Comparison of ENCODE assay signal across 31 cellular contexts in genomic region chr2:137165968-137166367, GRCh38.
"Had no signal": no experiment of that assay in that cellular context is flagged by ENCODE, and none has a peak within 500 bp of the region (broad histone marks: within the 10 kb centered on the region; RNA-seq: fewer than 3 reads in every experiment).

No MANE protein-coding gene starts in this region.

- H3K27ac ChIP-seq: brain microvascular endothelial cell, cardiac muscle cell, colonic mucosa, esophagus squamous epithelium, heart left ventricle had no signal

- H3K27me3 ChIP-seq: brain microvascular endothelial cell, cardiac muscle cell, colonic mucosa, esophagus squamous epithelium, heart left ventricle had no signal

- FAIRE-seq: astrocyte, endometrium, endothelial cell of umbilical vein, frontal cortex had no signal

- H3K27ac Mint-ChIP-seq: activated CD4-positive, alpha-beta memory T cell treated with anti-CD3 and anti-CD28 coated beads, Interleukin-2, amount 10 ng/mL, durations not matched to agents 7 days and 5 days; activated CD4-positive, alpha-beta T cell treated with anti-CD3 and anti-CD28 coated beads for 36 hours; activated CD4-positive, alpha-beta T cell treated with anti-CD3 and anti-CD28 coated beads, Interleukin-2, amount 10 ng/mL, durations not matched to agents 7 days and 5 days; activated naive CD8-positive, alpha-beta T cell; activated T-cell treated with anti-CD3 and anti-CD28 coated beads, Interleukin-2, amount 50 U/mL, for 24 hours; activated T-cell treated with anti-CD3 and anti-CD28 coated beads, Interleukin-2, amount 50 U/mL, for 72 hours had no signal

- H3K4me3 ChIP-seq: cardiac muscle cell, colonic mucosa, esophagus squamous epithelium, heart left ventricle had no signal

- H3K9me3 Mint-ChIP-seq: activated CD4-positive, alpha-beta T cell treated with anti-CD3 and anti-CD28 coated beads, Interleukin-2, amount 10 ng/mL, durations not matched to agents 7 days and 5 days had no signal

- H3K36me3 Mint-ChIP-seq: activated naive CD8-positive, alpha-beta T cell had no signal

- H3K4me3 Mint-ChIP-seq: activated CD4-positive, alpha-beta memory T cell treated with anti-CD3 and anti-CD28 coated beads, Interleukin-2, amount 10 ng/mL, durations not matched to agents 7 days and 5 days; activated CD4-positive, alpha-beta T cell treated with anti-CD3 and anti-CD28 coated beads for 36 hours; activated CD4-positive, alpha-beta T cell treated with anti-CD3 and anti-CD28 coated beads, Interleukin-2, amount 10 ng/mL, durations not matched to agents 7 days and 5 days; activated naive CD8-positive, alpha-beta T cell; activated T-cell treated with anti-CD3 and anti-CD28 coated beads, Interleukin-2, amount 50 U/mL, for 24 hours; activated T-cell treated with anti-CD3 and anti-CD28 coated beads, Interleukin-2, amount 50 U/mL, for 72 hours had no signal

- H3K9me3 ChIP-seq: colonic mucosa, esophagus squamous epithelium, heart left ventricle had no signal

- H3K4me1 ChIP-seq: colonic mucosa, heart left ventricle had no signal

- H3K27me3 Mint-ChIP-seq: activated CD4-positive, alpha-beta memory T cell treated with anti-CD3 and anti-CD28 coated beads, Interleukin-2, amount 10 ng/mL, durations not matched to agents 7 days and 5 days; activated CD4-positive, alpha-beta T cell treated with anti-CD3 and anti-CD28 coated beads, Interleukin-2, amount 10 ng/mL, durations not matched to agents 7 days and 5 days; activated naive CD8-positive, alpha-beta T cell; activated T-cell treated with anti-CD3 and anti-CD28 coated beads, Interleukin-2, amount 50 U/mL, for 24 hours had no signal

- H3K36me3 ChIP-seq: brain microvascular endothelial cell, cardiac muscle cell, colonic mucosa, esophagus squamous epithelium, heart left ventricle had no signal

- DNase-seq: activated CD4-positive, alpha-beta memory T cell treated with anti-CD3 and anti-CD28 coated beads, Interleukin-2, amount 10 ng/mL, durations not matched to agents 7 days and 5 days; activated CD4-positive, alpha-beta T cell treated with anti-CD3 and anti-CD28 coated beads for 36 hours; activated CD4-positive, alpha-beta T cell treated with anti-CD3 and anti-CD28 coated beads, Interleukin-2, amount 10 ng/mL, durations not matched to agents 7 days and 5 days; activated CD4-positive, alpha-beta T cell treated with anti-CD3 and anti-CD28 coated beads, Interleukin-2, amount 50 U/mL, for 4 hours; activated CD4-positive, CD25-positive, alpha-beta regulatory T cell; activated CD4-positive, CD25-positive, alpha-beta regulatory T cell treated with anti-CD3 and anti-CD28 coated beads, Interleukin-2, amount 50 U/mL, for 72 hours; activated CD8-positive, alpha-beta memory T cell treated with anti-CD3 and anti-CD28 coated beads, Interleukin-2, amount 50 U/mL, for 48 hours; activated gamma-delta T cell; activated naive CD4-positive, alpha-beta T cell; activated naive CD4-positive, alpha-beta T cell treated with anti-CD3 and anti-CD28 coated beads, Interleukin-2, amount 50 U/mL, for 16 hours; activated T-cell treated with anti-CD3 and anti-CD28 coated beads for 4 hours; activated T-cell treated with anti-CD3 and anti-CD28 coated beads, Interleukin-2, amount 50 U/mL, for 24 hours; activated T-cell treated with anti-CD3 and anti-CD28 coated beads, Interleukin-2, amount 50 U/mL, for 72 hours; amniotic stem cell; anterior cingulate cortex; brain microvascular endothelial cell; central memory CD4-positive, alpha-beta T cell; cerebellar nuclear complex; colonic mucosa; effector CD8-positive, alpha-beta T cell; erythroblast; esophagus squamous epithelium; glutamatergic neuron; heart left ventricle; T-helper 2 cell had no signal

- H3K4me1 Mint-ChIP-seq: activated CD4-positive, alpha-beta memory T cell treated with anti-CD3 and anti-CD28 coated beads, Interleukin-2, amount 10 ng/mL, durations not matched to agents 7 days and 5 days; activated CD4-positive, alpha-beta T cell treated with anti-CD3 and anti-CD28 coated beads for 36 hours; activated CD4-positive, alpha-beta T cell treated with anti-CD3 and anti-CD28 coated beads, Interleukin-2, amount 10 ng/mL, durations not matched to agents 7 days and 5 days had no signal
